ENCODE assay signal across 1 cellular context in the genomic region with DNA sequence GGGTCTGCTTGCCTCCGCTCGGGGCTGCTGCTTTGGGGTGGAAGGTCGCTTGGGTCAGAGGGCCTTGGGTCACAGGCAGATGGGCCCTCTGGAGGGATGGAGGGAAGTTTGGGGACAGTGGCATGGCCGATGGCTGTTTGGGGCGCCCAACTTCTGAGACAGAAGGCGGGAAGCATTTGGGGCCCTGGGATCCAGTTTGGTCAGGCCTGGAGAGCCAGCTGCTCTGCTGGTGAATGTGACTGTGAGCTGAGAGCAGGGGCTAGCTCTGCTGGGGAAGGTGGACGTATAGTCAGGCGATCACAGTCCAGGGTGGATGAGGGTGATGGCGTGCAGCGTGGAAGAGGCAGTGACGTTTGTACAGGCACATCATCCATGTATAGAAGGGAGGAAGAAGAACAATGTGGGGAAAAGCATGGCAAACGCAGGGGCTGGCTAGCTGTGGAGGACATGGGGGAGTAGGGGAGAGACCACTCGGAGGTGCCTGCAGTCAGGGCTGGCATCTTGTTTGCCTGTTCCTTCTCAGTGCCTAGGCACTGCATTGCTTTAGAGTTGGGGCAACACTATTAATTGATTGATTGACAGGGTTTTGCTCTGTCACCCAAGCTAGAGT.
TF ChIP-seq lines count a peak whose summit lies in the region.

No MANE protein-coding gene starts in this region.

TF ChIP-seq in WTC11, 78 proteins besides CTCF, POLR2A, EP300 and RAD21 (continued from another document):
- TF ChIP-seq E2F1 (CRISPR knock-in tag; IDR thresholded peaks at IDR 0.05) (no peak), ZNF219 (CRISPR knock-in tag; IDR thresholded peaks at IDR 0.05; ENCODE audit: borderline replicate concordance) (no peak), ETV6 (CRISPR knock-in tag; IDR thresholded peaks at IDR 0.05) (no peak), FOXJ3 (CRISPR knock-in tag; IDR thresholded peaks at IDR 0.05; ENCODE audit: borderline replicate concordance) (no peak), SMAD4 (CRISPR knock-in tag; IDR thresholded peaks at IDR 0.05) (no peak), JUN (CRISPR knock-in tag; IDR thresholded peaks at IDR 0.05) (no peak), SOX15 (CRISPR knock-in tag; IDR thresholded peaks at IDR 0.05) (no peak), ZNF317 (CRISPR knock-in tag; IDR thresholded peaks at IDR 0.05; ENCODE audit: borderline replicate concordance, low read depth) (no peak), TEAD1 (CRISPR knock-in tag; IDR thresholded peaks at IDR 0.05) (no peak), ELF4 (CRISPR knock-in tag; IDR thresholded peaks at IDR 0.05; ENCODE audit: low read depth) (no peak), ZBTB43 (CRISPR knock-in tag; IDR thresholded peaks at IDR 0.05) (no peak)
- TF ChIP-seq, protein P1, sequence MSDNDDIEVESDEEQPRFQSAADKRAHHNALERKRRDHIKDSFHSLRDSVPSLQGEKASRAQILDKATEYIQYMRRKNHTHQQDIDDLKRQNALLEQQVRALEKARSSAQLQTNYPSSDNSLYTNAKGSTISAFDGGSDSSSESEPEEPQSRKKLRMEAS (CRISPR knock-in tag; IDR thresholded peaks at IDR 0.05): no peak
TF ChIP-seq in WTC11: peak in this region for 0.
